In genomic region chr10:57741751-57742150, GRCh38 we compare ENCODE assay signal across 28 cellular contexts.
"Had no signal": no experiment of that assay in that cellular context is flagged by ENCODE, and none has a peak within 500 bp of the region (broad histone marks: within the 10 kb centered on the region; RNA-seq: fewer than 3 reads in every experiment).

No MANE protein-coding gene starts in this region.

- H3K4me3 ChIP-seq: neural progenitor cell, ovary, psoas muscle, right lobe of liver, sigmoid colon, stomach, thoracic aorta, tibial artery, transverse colon, upper lobe of right lung, uterus had no signal

- H3K27ac ChIP-seq: neural progenitor cell, ovary, parathyroid adenoma, psoas muscle, right lobe of liver, sigmoid colon, stomach, thoracic aorta, tibial artery, transverse colon, upper lobe of right lung, uterus had no signal

- H3K36me3 Mint-ChIP-seq: natural killer cell; neural progenitor cell; stimulated activated effector memory CD8-positive, alpha-beta T cell treated with anti-CD3 and anti-CD28 coated beads, Interleukin-12 subunit alpha, Interleukin-12 subunit beta, amount 100 ng/mL, for 72 hours; stimulated activated naive B cell treated with anti-CD40 and anti-IgM and Interleukin-4, amounts not matched to agents 10 μg/mL and 1 μg/mL and 100 μg/mL, for 72 hours; type B pancreatic cell had no signal

- H3K27me3 Mint-ChIP-seq: progenitor cell of endocrine pancreas; stimulated activated naive B cell treated with anti-CD40 and anti-IgM and Interleukin-4, amounts not matched to agents 10 μg/mL and 1 μg/mL and 100 μg/mL, for 72 hours; stimulated activated naive CD8-positive, alpha-beta T cell treated with anti-CD3 and anti-CD28 coated beads, Interleukin-15, Interleukin-2, amounts not matched to agents 100 ng/mL and 50 ng/mL, for 24 hours; type B pancreatic cell had no signal

- ATAC-seq: natural killer cell; psoas muscle; right cardiac atrium; right lobe of liver; stimulated activated effector memory CD8-positive, alpha-beta T cell treated with anti-CD3 and anti-CD28 coated beads, Interleukin-12 subunit alpha, Interleukin-12 subunit beta, amount 100 ng/mL, for 72 hours; stimulated activated naive B cell treated with anti-CD40 and anti-IgM and Interleukin-4, amounts not matched to agents 10 μg/mL and 1 μg/mL and 100 μg/mL, for 72 hours; upper lobe of right lung had no signal

- H3K27ac Mint-ChIP-seq: natural killer cell; nephron; neural progenitor cell; progenitor cell of endocrine pancreas; stimulated activated effector memory CD8-positive, alpha-beta T cell treated with anti-CD3 and anti-CD28 coated beads, Interleukin-12 subunit alpha, Interleukin-12 subunit beta, amount 100 ng/mL, for 72 hours; stimulated activated naive B cell treated with anti-CD40 and anti-IgM and Interleukin-4, amounts not matched to agents 10 μg/mL and 1 μg/mL and 100 μg/mL, for 72 hours; stimulated activated naive CD8-positive, alpha-beta T cell treated with anti-CD3 and anti-CD28 coated beads, Interleukin-15, Interleukin-2, amounts not matched to agents 100 ng/mL and 50 ng/mL, for 24 hours; type B pancreatic cell had no signal

- H3K4me1 Mint-ChIP-seq: natural killer cell; nephron; stimulated activated effector memory CD8-positive, alpha-beta T cell treated with anti-CD3 and anti-CD28 coated beads, Interleukin-12 subunit alpha, Interleukin-12 subunit beta, amount 100 ng/mL, for 72 hours; stimulated activated naive B cell treated with anti-CD40 and anti-IgM and Interleukin-4, amounts not matched to agents 10 μg/mL and 1 μg/mL and 100 μg/mL, for 72 hours had no signal

- H3K4me3 Mint-ChIP-seq: natural killer cell; nephron; neural progenitor cell; stimulated activated effector memory CD8-positive, alpha-beta T cell treated with anti-CD3 and anti-CD28 coated beads, Interleukin-12 subunit alpha, Interleukin-12 subunit beta, amount 100 ng/mL, for 72 hours; stimulated activated naive B cell treated with anti-CD40 and anti-IgM and Interleukin-4, amounts not matched to agents 10 μg/mL and 1 μg/mL and 100 μg/mL, for 72 hours; stimulated activated naive CD8-positive, alpha-beta T cell treated with anti-CD3 and anti-CD28 coated beads, Interleukin-15, Interleukin-2, amounts not matched to agents 100 ng/mL and 50 ng/mL, for 24 hours; type B pancreatic cell had no signal

- H3K27me3 ChIP-seq: neural progenitor cell, ovary, right lobe of liver, sigmoid colon, stomach, tibial artery, transverse colon, upper lobe of right lung, uterus had no signal

- H3K4me2 ChIP-seq: neural progenitor cell had no signal

- H3K4me1 ChIP-seq: neural progenitor cell, parathyroid adenoma, psoas muscle, right lobe of liver, sigmoid colon, stomach, tibial artery, transverse colon, upper lobe of right lung, uterus had no signal

- H3K79me2 ChIP-seq: parathyroid adenoma had no signal

- H3K36me3 ChIP-seq: neural progenitor cell, ovary, right lobe of liver, sigmoid colon, stomach, thoracic aorta, tibial artery, transverse colon, upper lobe of right lung, uterus had no signal

- DNase-seq: natural killer cell; occipital lobe; ovary; posterior cingulate gyrus; psoas muscle; right cardiac atrium; right lobe of liver; sigmoid colon; small intestine; stimulated activated CD4-positive, alpha-beta T cell treated with anti-CD3 and anti-CD28 coated beads, Interleukin-15, amount 100 ng/mL, for 24 hours; stimulated activated CD4-positive, alpha-beta T cell treated with anti-CD3 and anti-CD28 coated beads, Interleukin-2, amount 100 ng/mL, for 24 hours; stimulated activated CD4-positive, alpha-beta T cell treated with anti-CD3 and anti-CD28 coated beads, Interleukin-2, amount 100 ng/mL, for 48 hours; stimulated activated CD4-positive, alpha-beta T cell treated with anti-CD3 and anti-CD28 coated beads, Interleukin-4, amount 100 ng/mL, for 24 hours; stimulated activated naive B cell treated with anti-CD40 and anti-IgM and Interleukin-4, amounts not matched to agents 10 μg/mL and 1 μg/mL and 100 μg/mL, for 72 hours; stimulated activated naive CD4-positive, alpha-beta T cell treated with Interleukin-2 at 50 U/mL for 16 hours; stomach; tibial artery; transverse colon; upper lobe of right lung; uterus had no signal

- H2AFZ ChIP-seq: neural progenitor cell, parathyroid adenoma had no signal

- H3K9me3 Mint-ChIP-seq: nephron; neural progenitor cell; stimulated activated naive B cell treated with anti-CD40 and anti-IgM and Interleukin-4, amounts not matched to agents 10 μg/mL and 1 μg/mL and 100 μg/mL, for 72 hours; type B pancreatic cell had no signal
